11 cellular contexts compared by ENCODE assay signal in genomic region chr9:110555971-110556370, GRCh38. TPM values are rescaled to one million over a fixed set of nuclear protein-coding genes. Genes with fewer than 3 reads are reported as not detected.
DNase-seq lines count a peak whose midpoint lies in the region; ATAC-seq, FAIRE-seq and TF ChIP-seq lines count a peak whose summit lies in the region.
"Had no signal": no experiment of that assay in that cellular context is flagged by ENCODE, and none has a peak within 500 bp of the region (broad histone marks: within the 10 kb centered on the region; RNA-seq: fewer than 3 reads in every experiment).

No MANE protein-coding gene starts in this region.

- no peaks in the 10 kb centered on the region for H3K36me3 Mint-ChIP-seq in astrocyte (ENCODE audit: low read depth, unreplicated experiment)
- no peaks in the 10 kb centered on the region for H3K36me3 Mint-ChIP-seq in CD8-positive, alpha-beta T cell

- peaks cover 10% of the 10 kb centered on the region for H3K4me1 Mint-ChIP-seq in astrocyte (ENCODE audit: low read depth, unreplicated experiment)
- H3K4me1 Mint-ChIP-seq in CD8-positive, alpha-beta T cell (ENCODE audit: low read depth): no peaks in the 10 kb centered on the region

- H4K20me1 ChIP-seq in astrocyte (ENCODE audit: insufficient read depth, low read length): no peaks in the 10 kb centered on the region

- peak; percentile 81 for DNase-seq in BJ (ENCODE audit: low read depth)
- peak; percentile 88 for DNase-seq in astrocyte (ENCODE audit: low read depth)
- peak in 4 of 5 donors; percentile 12 to 71 (median 35) for DNase-seq in heart left ventricle
- DNase-seq in pulmonary artery endothelial cell (ENCODE audit: low read depth, low spot score): peak; percentile 90
- no peak for DNase-seq in NCI-H2196 treated with DMSO at 0.1 percent for 48 hours (lab: John Stamatoyannopoulos, UW; ENCODE audit: unreplicated experiment)
- no peak for DNase-seq in erythroblast (lab: John Stamatoyannopoulos, UW)
- no peak for DNase-seq in CD8-positive, alpha-beta T cell
- DNase-seq in NCI-H526 (lab: John Stamatoyannopoulos, UW): no peak
- DNase-seq: NCI-H2171 treated with DMSO at 0.1 percent for 48 hours had no signal

- peak; percentile 68 for FAIRE-seq in astrocyte (lab: Jason Lieb, UNC)
- FAIRE-seq: islet of Langerhans had no signal

- H3K9me3 ChIP-seq in astrocyte (ENCODE audit: insufficient read depth, low read depth, low read length) (no peaks in the 10 kb centered on the region), heart left ventricle (peaks cover 0 to 8% (median 0%) of the 10 kb centered on the region in 12 donors)
- H3K9me3 ChIP-seq in CD8-positive, alpha-beta T cell (ENCODE audit: low read length): no peaks in the 10 kb centered on the region

- H3K4me2 ChIP-seq in astrocyte (ENCODE audit: low read length): peak overlapping the region; percentile 49

- H3K27ac ChIP-seq in astrocyte (ENCODE audit: low read depth, low read length) (no peak overlapping the region), heart left ventricle (peak overlapping the region in 8 of 12 donors; percentile 33 to 76 (median 50))
- H3K27ac ChIP-seq in CD8-positive, alpha-beta T cell (ENCODE audit: low read depth, low read length): no peak overlapping the region

- WGBS in heart left ventricle, 4 donors: 15 to 27% (median 22%) methylated on average over 3 of the region's 3 CpGs

- TF ChIP-seq POLR2A in heart left ventricle (IDR thresholded peaks at IDR 0.05) (no peak), erythroblast (IDR thresholded peaks at IDR 0.05; ENCODE audit: low read length) (no peak)

- H3K27me3 Mint-ChIP-seq in astrocyte (ENCODE audit: low read depth, unreplicated experiment): no peaks in the 10 kb centered on the region
- peaks cover 2% of the 10 kb centered on the region for H3K27me3 Mint-ChIP-seq in CD8-positive, alpha-beta T cell (ENCODE audit: low read depth)
- H3K27me3 Mint-ChIP-seq: stimulated activated naive CD8-positive, alpha-beta T cell treated with anti-CD3 and anti-CD28 coated beads, Interleukin-15, Interleukin-2, amounts not matched to agents 100 ng/mL and 50 ng/mL, for 24 hours had no signal

- H3K36me3 ChIP-seq in BJ (ENCODE audit: control insufficient read depth, insufficient read depth, low read length): no peaks in the 10 kb centered on the region; the same call in 1 of the 2 replicates
- H3K36me3 ChIP-seq in astrocyte (ENCODE audit: insufficient read depth, low read length): no peaks in the 10 kb centered on the region
- H3K36me3 ChIP-seq in heart left ventricle: no peaks in the 10 kb centered on the region
- H3K36me3 ChIP-seq in CD8-positive, alpha-beta T cell (ENCODE audit: insufficient read depth, low read length): no peaks in the 10 kb centered on the region

- H2AFZ ChIP-seq in astrocyte (ENCODE audit: low read depth, low read length): no peak overlapping the region

- POLR2A ChIA-PET in BJ (lab: Charles Lee): interaction anchor here (0.6 to 1.4 kb wide), 2 partner anchors 13 to 27 kb away, joined by 3 to 8 read pairs; no protein-coding TSS in a partner anchor
- POLR2A ChIA-PET in CD8-positive, alpha-beta T cell (lab: Charles Lee): no interaction called here

- H3K79me2 ChIP-seq in astrocyte (ENCODE audit: insufficient read depth, low read length): no peaks in the 10 kb centered on the region

- H3K9me3 Mint-ChIP-seq in astrocyte (ENCODE audit: unreplicated experiment): peaks cover 4% of the 10 kb centered on the region
- H3K9me3 Mint-ChIP-seq in CD8-positive, alpha-beta T cell: peaks cover 4% of the 10 kb centered on the region
- H3K9me3 Mint-ChIP-seq: stimulated activated naive CD8-positive, alpha-beta T cell treated with anti-CD3 and anti-CD28 coated beads, Interleukin-15, Interleukin-2, amounts not matched to agents 100 ng/mL and 50 ng/mL, for 24 hours had no signal

- H3K4me1 ChIP-seq in astrocyte (ENCODE audit: insufficient read depth, low read length) (peaks cover 14% of the 10 kb centered on the region), heart left ventricle (peaks cover 0 to 37% (median 2%) of the 10 kb centered on the region in 12 donors)
- no peaks in the 10 kb centered on the region for H3K4me1 ChIP-seq in CD8-positive, alpha-beta T cell (ENCODE audit: insufficient read depth, low read length)

- H3K4me3 Mint-ChIP-seq in astrocyte (ENCODE audit: unreplicated experiment): no peak overlapping the region
- no peak overlapping the region for H3K4me3 Mint-ChIP-seq in CD8-positive, alpha-beta T cell
- H3K4me3 Mint-ChIP-seq: stimulated activated naive CD8-positive, alpha-beta T cell treated with anti-CD3 and anti-CD28 coated beads, Interleukin-15, Interleukin-2, amounts not matched to agents 100 ng/mL and 50 ng/mL, for 24 hours had no signal

- no peak overlapping the region for H3K27ac Mint-ChIP-seq in astrocyte (ENCODE audit: unreplicated experiment)
- no peak overlapping the region for H3K27ac Mint-ChIP-seq in CD8-positive, alpha-beta T cell
- H3K27ac Mint-ChIP-seq: stimulated activated naive CD8-positive, alpha-beta T cell treated with anti-CD3 and anti-CD28 coated beads, Interleukin-15, Interleukin-2, amounts not matched to agents 100 ng/mL and 50 ng/mL, for 24 hours had no signal

- no peak overlapping the region for H3K4me3 ChIP-seq in BJ (ENCODE audit: low read depth, low read length)
- H3K4me3 ChIP-seq in astrocyte (ENCODE audit: insufficient read depth, low read depth, low read length): no peak overlapping the region
- no peak overlapping the region for H3K4me3 ChIP-seq in heart left ventricle
- no peak overlapping the region for H3K4me3 ChIP-seq in CD8-positive, alpha-beta T cell (ENCODE audit: low read depth, low read length)

- intact Hi-C loops in heart left ventricle (cut with DNase I): no loop called here
- intact Hi-C loops in CD8-positive, alpha-beta T cell (cut with DNase I, micrococcal nuclease): no loop called here

- peak; percentile 76 to 93 (median 90) for ATAC-seq in heart left ventricle
- ATAC-seq in CD8-positive, alpha-beta T cell: no peak

- no peaks in the 10 kb centered on the region for H3K27me3 ChIP-seq in BJ (ENCODE audit: control insufficient read depth, insufficient read depth, low read length)
- no peaks in the 10 kb centered on the region for H3K27me3 ChIP-seq in astrocyte (ENCODE audit: insufficient read depth, low read length)
- H3K27me3 ChIP-seq in heart left ventricle: no peaks in the 10 kb centered on the region
- no peaks in the 10 kb centered on the region for H3K27me3 ChIP-seq in CD8-positive, alpha-beta T cell (ENCODE audit: insufficient read depth, low read length)

- no peak for TF ChIP-seq CTCF in BJ (IDR thresholded peaks at IDR 0.05; ENCODE audit: insufficient read depth, low read depth, low read length)
- TF ChIP-seq CTCF in astrocyte (IDR thresholded peaks at IDR 0.05; ENCODE audit: insufficient read depth, low read depth, low read length): no peak
- TF ChIP-seq CTCF in heart left ventricle (IDR thresholded peaks at IDR 0.05): no peak
- TF ChIP-seq CTCF in CD8-positive, alpha-beta T cell (IDR thresholded peaks at IDR 0.05): no peak

- H3K9ac ChIP-seq in astrocyte (ENCODE audit: low read length): no peak overlapping the region

- CTCF ChIA-PET in BJ (lab: Yijun Ruan, JAX): interaction anchor here (0.6 to 1.2 kb wide), 4 partner anchors 19 to 43 kb away, joined by 3 to 4 read pairs (median 4); no protein-coding TSS in a partner anchor
- CTCF ChIA-PET in CD8-positive, alpha-beta T cell (lab: Charles Lee): no interaction called here

RNA-seq across cellular contexts. Expression of gene SVEP1, which starts 23.6 kb away (rescaled TPM):
- 24.8 and 33.5 TPM in 2 replicates for polyA plus RNA-seq in BJ (2011; rRNA removed)
- polyA minus RNA-seq in BJ (2011; rRNA and poly(A)+ RNA removed): 47.3 and 50.0 TPM in 2 replicates
- total RNA-seq in astrocyte: 1.1 and 1.5 TPM in 2 replicates
- total RNA-seq in heart left ventricle: 10 to 100 TPM in 2 of 9 donors, 1 to 10 TPM in 7; 4.1 to 34.4 (median 7.9) TPM
- under 1 TPM; 0.50 to 0.85 TPM for polyA plus RNA-seq in heart left ventricle
- 0.20 and 0.46 TPM in 2 replicates for total RNA-seq in pulmonary artery endothelial cell
- total RNA-seq in CD8-positive, alpha-beta T cell: not detected

Comparison
In these comparisons a context has a peak if more than half of its experiments do, and no peak if none do; other contexts are left out.
1. DNase-seq: peak in BJ (single experiment), astrocyte (single experiment), heart left ventricle (4 of 5) and pulmonary artery endothelial cell (single experiment); none in NCI-H2196 treated with DMSO at 0.1 percent for 48 hours (single experiment), erythroblast (0 of 2), CD8-positive, alpha-beta T cell (0 of 7) and NCI-H526 (0 of 2).
2. H3K27ac ChIP-seq: peak in heart left ventricle (8 of 12); none in astrocyte (single experiment) and CD8-positive, alpha-beta T cell (single experiment).